Comparison of ENCODE assay signal across 1 cellular context in the genomic region with DNA sequence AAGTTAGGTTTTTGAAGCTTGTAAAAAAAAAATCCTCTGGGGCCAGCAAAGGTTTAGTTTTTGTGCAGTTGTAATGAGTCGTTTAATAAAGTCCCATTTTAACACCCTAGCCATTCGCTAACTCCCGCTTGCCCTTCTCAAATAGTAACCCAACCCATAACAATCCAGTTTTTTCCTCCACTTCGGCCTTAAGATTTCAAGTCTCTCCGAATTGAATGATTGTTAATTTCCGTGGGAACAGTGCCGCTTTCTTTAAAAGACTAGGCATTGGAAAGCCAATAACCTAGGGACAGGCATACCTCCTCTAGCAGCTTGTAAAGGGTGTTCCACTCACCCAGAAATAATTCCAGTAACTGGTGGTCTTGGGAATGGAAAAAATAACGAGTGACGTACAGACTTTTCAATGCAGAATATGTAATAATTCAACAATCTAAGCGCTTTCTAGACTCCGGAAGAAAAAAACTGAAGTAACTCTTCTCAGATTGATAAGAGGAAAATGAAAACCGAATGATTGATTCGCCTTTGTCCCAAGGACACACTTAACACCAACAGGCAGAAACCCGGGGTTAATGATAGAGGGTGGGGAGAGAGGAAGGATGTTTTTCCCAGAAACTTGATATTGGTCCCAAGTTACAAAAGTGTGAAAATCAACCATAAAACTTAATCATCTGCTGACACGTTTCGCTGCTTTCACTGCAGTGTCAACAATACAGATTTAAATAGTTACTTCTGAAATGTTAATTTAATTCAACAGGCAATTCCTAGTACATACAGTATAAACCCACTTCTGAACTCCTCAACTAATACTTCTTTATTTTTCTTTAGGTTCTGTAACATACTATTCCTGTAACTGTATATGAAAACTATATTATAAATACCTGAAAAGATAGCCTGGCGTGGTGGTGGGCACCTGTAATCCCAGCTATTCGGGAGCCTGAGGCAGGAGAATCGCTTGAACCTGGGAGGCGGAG.
TF ChIP-seq lines count a peak whose summit lies in the region.

No MANE protein-coding gene starts in this region.

TF ChIP-seq in neural cell, 6 proteins besides CTCF, POLR2A, EP300 and RAD21 (continued from another document):
- TF ChIP-seq, protein P1, sequence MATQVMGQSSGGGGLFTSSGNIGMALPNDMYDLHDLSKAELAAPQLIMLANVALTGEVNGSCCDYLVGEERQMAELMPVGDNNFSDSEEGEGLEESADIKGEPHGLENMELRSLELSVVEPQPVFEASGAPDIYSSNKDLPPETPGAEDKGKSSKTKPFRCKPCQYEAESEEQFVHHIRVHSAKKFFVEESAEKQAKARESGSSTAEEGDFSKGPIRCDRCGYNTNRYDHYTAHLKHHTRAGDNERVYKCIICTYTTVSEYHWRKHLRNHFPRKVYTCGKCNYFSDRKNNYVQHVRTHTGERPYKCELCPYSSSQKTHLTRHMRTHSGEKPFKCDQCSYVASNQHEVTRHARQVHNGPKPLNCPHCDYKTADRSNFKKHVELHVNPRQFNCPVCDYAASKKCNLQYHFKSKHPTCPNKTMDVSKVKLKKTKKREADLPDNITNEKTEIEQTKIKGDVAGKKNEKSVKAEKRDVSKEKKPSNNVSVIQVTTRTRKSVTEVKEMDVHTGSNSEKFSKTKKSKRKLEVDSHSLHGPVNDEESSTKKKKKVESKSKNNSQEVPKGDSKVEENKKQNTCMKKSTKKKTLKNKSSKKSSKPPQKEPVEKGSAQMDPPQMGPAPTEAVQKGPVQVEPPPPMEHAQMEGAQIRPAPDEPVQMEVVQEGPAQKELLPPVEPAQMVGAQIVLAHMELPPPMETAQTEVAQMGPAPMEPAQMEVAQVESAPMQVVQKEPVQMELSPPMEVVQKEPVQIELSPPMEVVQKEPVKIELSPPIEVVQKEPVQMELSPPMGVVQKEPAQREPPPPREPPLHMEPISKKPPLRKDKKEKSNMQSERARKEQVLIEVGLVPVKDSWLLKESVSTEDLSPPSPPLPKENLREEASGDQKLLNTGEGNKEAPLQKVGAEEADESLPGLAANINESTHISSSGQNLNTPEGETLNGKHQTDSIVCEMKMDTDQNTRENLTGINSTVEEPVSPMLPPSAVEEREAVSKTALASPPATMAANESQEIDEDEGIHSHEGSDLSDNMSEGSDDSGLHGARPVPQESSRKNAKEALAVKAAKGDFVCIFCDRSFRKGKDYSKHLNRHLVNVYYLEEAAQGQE (IDR thresholded peaks at IDR 0.05; ENCODE audit: borderline replicate concordance), result no peak
TF ChIP-seq in neural cell: peak in this region for 0.
